Comparison of ENCODE assay signal across 29 cellular contexts in the genomic region with DNA sequence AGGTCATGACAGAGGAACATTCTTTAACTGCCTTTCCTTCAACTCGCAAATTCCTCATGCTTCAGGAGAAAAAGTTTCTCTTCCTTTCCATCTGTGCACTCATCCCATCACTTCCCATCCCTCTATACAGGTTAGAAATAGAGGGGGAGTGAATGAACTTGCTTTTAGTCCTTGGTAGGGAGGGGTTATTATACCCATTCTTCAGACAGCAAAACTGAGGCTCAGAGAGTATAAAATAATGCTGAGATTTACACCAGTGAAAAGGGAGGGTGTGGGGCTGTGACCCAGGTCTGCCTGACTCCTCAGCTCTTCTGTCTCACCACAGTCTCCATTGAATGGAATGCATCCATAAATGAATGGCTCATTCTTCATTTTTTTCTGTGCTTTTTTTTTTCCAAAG.
"Had no signal": no experiment of that assay in that cellular context is flagged by ENCODE, and none has a peak within 500 bp of the region (broad histone marks: within the 10 kb centered on the region; RNA-seq: fewer than 3 reads in every experiment).

No MANE protein-coding gene starts in this region.

- H3K27ac Mint-ChIP-seq: stimulated activated effector memory CD8-positive, alpha-beta T cell treated with anti-CD3 and anti-CD28 coated beads, Interleukin-12 subunit alpha, Interleukin-12 subunit beta, amount 100 ng/mL, for 72 hours; stimulated activated memory B cell treated with anti-CD40 and anti-IgM and Interleukin-4, amounts not matched to agents 10 μg/mL and 1 μg/mL and 100 μg/mL, for 72 hours; stimulated activated naive B cell treated with anti-CD40 and anti-IgM and Interleukin-4, amounts not matched to agents 10 μg/mL and 1 μg/mL and 100 μg/mL, for 72 hours; stimulated activated naive CD8-positive, alpha-beta T cell treated with anti-CD3 and anti-CD28 coated beads, Interleukin-15, amount 100 ng/mL, for 72 hours; stimulated activated naive CD8-positive, alpha-beta T cell treated with anti-CD3 and anti-CD28 coated beads, Interleukin-15, Interleukin-2, amounts not matched to agents 100 ng/mL and 50 ng/mL, for 24 hours; type B pancreatic cell had no signal

- FAIRE-seq: urothelium cell line had no signal

- H3K4me1 Mint-ChIP-seq: stimulated activated effector memory CD8-positive, alpha-beta T cell treated with anti-CD3 and anti-CD28 coated beads, Interleukin-12 subunit alpha, Interleukin-12 subunit beta, amount 100 ng/mL, for 72 hours; stimulated activated memory B cell treated with anti-CD40 and anti-IgM and Interleukin-4, amounts not matched to agents 10 μg/mL and 1 μg/mL and 100 μg/mL, for 72 hours; stimulated activated naive B cell treated with anti-CD40 and anti-IgM and Interleukin-4, amounts not matched to agents 10 μg/mL and 1 μg/mL and 100 μg/mL, for 72 hours; stimulated activated naive CD8-positive, alpha-beta T cell treated with anti-CD3 and anti-CD28 coated beads, Interleukin-15, amount 100 ng/mL, for 72 hours had no signal

- H3K9me3 Mint-ChIP-seq: type B pancreatic cell had no signal

- H3K9me3 ChIP-seq: stomach, suprapubic skin, testis, thoracic aorta, thyroid gland, tibial artery, transverse colon, upper lobe of left lung, upper lobe of right lung, uterus, vagina had no signal

- H3K36me3 ChIP-seq: stomach, suprapubic skin, thoracic aorta, thyroid gland, tibial artery, tibial nerve, transverse colon, upper lobe of left lung, upper lobe of right lung, uterus, vagina had no signal

- H3K4me1 ChIP-seq: stomach, suprapubic skin, testis, thyroid gland, tibial artery, tibial nerve, transverse colon, upper lobe of left lung, upper lobe of right lung, uterus, vagina had no signal

- H3K27me3 ChIP-seq: testis, thyroid gland, upper lobe of left lung, uterus, vagina had no signal

- ATAC-seq: stimulated activated effector memory CD8-positive, alpha-beta T cell treated with anti-CD3 and anti-CD28 coated beads, Interleukin-12 subunit alpha, Interleukin-12 subunit beta, amount 100 ng/mL, for 72 hours; stimulated activated memory B cell treated with anti-CD40 and anti-IgM and Interleukin-4, amounts not matched to agents 10 μg/mL and 1 μg/mL and 100 μg/mL, for 72 hours; stimulated activated naive B cell treated with anti-CD40 and anti-IgM and Interleukin-4, amounts not matched to agents 10 μg/mL and 1 μg/mL and 100 μg/mL, for 72 hours; stimulated activated naive CD8-positive, alpha-beta T cell treated with anti-CD3 and anti-CD28 coated beads, Interleukin-15, amount 100 ng/mL, for 72 hours; stimulated activated naive CD8-positive, alpha-beta T cell treated with anti-CD3 and anti-CD28 coated beads, Interleukin-15, Interleukin-2, amounts not matched to agents 100 U/mL and 50 U/mL, for 24 hours; upper lobe of right lung had no signal

- H3K27ac ChIP-seq: stomach, suprapubic skin, testis, thoracic aorta, thyroid gland, tibial artery, tibial nerve, transverse colon, upper lobe of left lung, upper lobe of right lung, uterus, vagina had no signal

- DNase-seq: stimulated activated CD4-positive, alpha-beta T cell treated with anti-CD3 and anti-CD28 coated beads, Interleukin-2, amount 100 ng/mL, for 48 hours; stimulated activated CD4-positive, alpha-beta T cell treated with anti-CD3 and anti-CD28 coated beads, Interleukin-4, amount 100 ng/mL, for 1 hour; stimulated activated CD4-positive, alpha-beta T cell treated with anti-CD3 and anti-CD28 coated beads, Interleukin-4, amount 100 ng/mL, for 24 hours; stimulated activated CD4-positive, alpha-beta T cell treated with anti-CD3 and anti-CD28 coated beads, Interleukin-4, amount 100 ng/mL, for 4 hours; stimulated activated CD8-positive, alpha-beta memory T cell treated with anti-CD3 and anti-CD28 coated beads, Interleukin-4, amount 100 ng/mL, for 48 hours; stimulated activated naive B cell treated with anti-CD40 and anti-IgM and Interleukin-4, amounts not matched to agents 10 μg/mL and 1 μg/mL and 100 μg/mL, for 72 hours; stimulated activated naive CD4-positive, alpha-beta T cell; stimulated activated naive CD4-positive, alpha-beta T cell treated with Interleukin-2 at 50 U/mL for 16 hours; stimulated activated naive CD8-positive, alpha-beta T cell treated with anti-CD3 and anti-CD28 coated beads, Interleukin-15, amount 100 ng/mL, for 72 hours; stimulated activated naive CD8-positive, alpha-beta T cell treated with anti-CD3 and anti-CD28 coated beads, Interleukin-15, Interleukin-2, amounts not matched to agents 100 U/mL and 50 U/mL, for 24 hours; stomach; substantia nigra; testis; thyroid gland; tibial artery; transverse colon; trophoblast cell; upper lobe of left lung; upper lobe of right lung; uterus had no signal

- H3K4me3 Mint-ChIP-seq: stimulated activated effector memory CD8-positive, alpha-beta T cell treated with anti-CD3 and anti-CD28 coated beads, Interleukin-12 subunit alpha, Interleukin-12 subunit beta, amount 100 ng/mL, for 72 hours; stimulated activated memory B cell treated with anti-CD40 and anti-IgM and Interleukin-4, amounts not matched to agents 10 μg/mL and 1 μg/mL and 100 μg/mL, for 72 hours; stimulated activated naive B cell treated with anti-CD40 and anti-IgM and Interleukin-4, amounts not matched to agents 10 μg/mL and 1 μg/mL and 100 μg/mL, for 72 hours; stimulated activated naive CD8-positive, alpha-beta T cell treated with anti-CD3 and anti-CD28 coated beads, Interleukin-15, amount 100 ng/mL, for 72 hours; stimulated activated naive CD8-positive, alpha-beta T cell treated with anti-CD3 and anti-CD28 coated beads, Interleukin-15, Interleukin-2, amounts not matched to agents 100 ng/mL and 50 ng/mL, for 24 hours; type B pancreatic cell had no signal

- H3K36me3 Mint-ChIP-seq: stimulated activated effector memory CD8-positive, alpha-beta T cell treated with anti-CD3 and anti-CD28 coated beads, Interleukin-12 subunit alpha, Interleukin-12 subunit beta, amount 100 ng/mL, for 72 hours; stimulated activated memory B cell treated with anti-CD40 and anti-IgM and Interleukin-4, amounts not matched to agents 10 μg/mL and 1 μg/mL and 100 μg/mL, for 72 hours; stimulated activated naive B cell treated with anti-CD40 and anti-IgM and Interleukin-4, amounts not matched to agents 10 μg/mL and 1 μg/mL and 100 μg/mL, for 72 hours; type B pancreatic cell had no signal

- H3K4me3 ChIP-seq: stomach, suprapubic skin, testis, thoracic aorta, thyroid gland, tibial artery, tibial nerve, transverse colon, upper lobe of left lung, upper lobe of right lung, uterus, vagina had no signal
